In the genomic region with DNA sequence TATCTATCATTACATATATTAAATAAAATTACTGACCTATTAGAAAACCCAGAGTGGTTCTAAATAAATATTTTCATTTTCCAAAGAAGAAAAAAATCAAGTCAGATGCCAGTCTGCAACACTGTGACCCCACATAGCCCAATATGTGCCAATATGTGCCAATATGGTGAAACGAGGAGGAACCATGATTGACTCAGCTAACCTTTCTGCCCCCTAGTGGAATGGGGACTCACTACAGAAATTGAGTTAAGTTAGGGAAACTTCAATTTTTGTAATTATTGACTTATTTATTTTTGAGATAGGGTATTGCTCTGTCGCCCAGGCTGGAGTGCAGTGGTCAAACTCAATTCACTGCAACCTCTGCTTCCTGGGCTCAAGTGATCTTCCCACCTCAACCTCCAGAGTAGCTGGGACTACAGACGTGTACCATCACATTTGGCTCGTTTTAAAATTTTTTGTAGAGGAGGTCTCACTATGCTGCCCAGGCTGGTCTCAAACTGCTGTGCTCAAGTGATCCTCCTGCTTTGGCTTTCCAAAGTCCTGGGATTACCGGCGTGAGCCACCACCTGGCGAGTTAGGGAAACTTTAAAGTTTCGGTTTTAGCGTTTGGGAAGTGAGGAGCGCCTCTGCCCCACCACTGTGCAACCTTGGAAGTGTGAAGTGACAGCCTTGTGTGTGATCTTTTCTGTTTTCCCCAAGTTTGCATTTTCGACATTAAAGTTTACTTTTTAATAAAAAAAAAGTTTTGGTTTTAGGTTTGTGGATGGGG, we compare ENCODE assay signal across 8 cellular contexts.
DNase-seq lines count a peak whose midpoint lies in the region; ATAC-seq and TF ChIP-seq lines count a peak whose summit lies in the region.

No MANE protein-coding gene starts in this region.

- H3K36me3 ChIP-seq in WERI-Rb-1 (no peaks in the 10 kb centered on the region), left lung (no peaks in the 10 kb centered on the region), vagina (no peaks in the 10 kb centered on the region)

- TF ChIP-seq CTCF in HFFc6 (IDR thresholded peaks at IDR 0.05) (peak; percentile 82), WERI-Rb-1 (IDR thresholded peaks at IDR 0.05; ENCODE audit: low read depth, low read length) (peak; percentile 58), left lung (IDR thresholded peaks at IDR 0.05) (peak; percentile 48 to 71), vagina (IDR thresholded peaks at IDR 0.05) (peak in 1 of 3 experiments; percentile 11)

- peak overlapping the region; percentile 45; the same call in 1 of the 2 replicates for H3K4me3 Mint-ChIP-seq in HFFc6

- no peak overlapping the region for H3K27ac ChIP-seq in WERI-Rb-1
- H3K27ac ChIP-seq in left lung = no peak overlapping the region
- H3K27ac ChIP-seq in vagina = no peak overlapping the region

- H3K36me3 Mint-ChIP-seq in HFFc6 (ENCODE audit: low read depth) = no peaks in the 10 kb centered on the region

- peaks cover 12% of the 10 kb centered on the region; the same call in 1 of the 2 replicates for H3K4me1 Mint-ChIP-seq in HFFc6 (ENCODE audit: low read depth)

- H3K27me3 Mint-ChIP-seq in HFFc6 (ENCODE audit: insufficient read depth) = no peaks in the 10 kb centered on the region; the same call in none of the 2 replicates

- intact Hi-C loops in left lung (cut with DNase I) = loop anchor here in 1 of 2 donors (5.0 kb wide), 1 partner anchor 237 kb away; no protein-coding TSS in a partner anchor
- intact Hi-C loops in vagina (cut with DNase I) = loop anchor here (5.0 kb wide), 1 partner anchor 242 kb away; no protein-coding TSS in a partner anchor

- H3K27me3 ChIP-seq in WERI-Rb-1 (ENCODE audit: insufficient read depth, low read depth, severe bottlenecking) = no peaks in the 10 kb centered on the region
- H3K27me3 ChIP-seq in left lung = no peaks in the 10 kb centered on the region
- no peaks in the 10 kb centered on the region for H3K27me3 ChIP-seq in vagina

- TF ChIP-seq POLR2A in vagina (IDR thresholded peaks at IDR 0.05) = no peak

- no peak overlapping the region for H3K27ac Mint-ChIP-seq in HFFc6

- peak; percentile 22 for DNase-seq in NCI-H748 (lab: John Stamatoyannopoulos, UW; ENCODE audit: unreplicated experiment)
- no peak for DNase-seq in NCI-H748 treated with DMSO at 0.1 percent for 48 hours (lab: John Stamatoyannopoulos, UW)
- DNase-seq in HFFc6 = no peak
- no peak for DNase-seq in WERI-Rb-1
- DNase-seq in left lung = no peak
- no peak for DNase-seq in vagina (ENCODE audit: extremely low spot score in 2 of 2)
- no peak for DNase-seq in activated effector memory CD4-positive, alpha-beta T cell treated with anti-CD3 and anti-CD28 coated beads, Interleukin-2, amount 50 U/mL, for 16 hours

- H3K9me3 ChIP-seq in WERI-Rb-1 (ENCODE audit: severe bottlenecking) = no peaks in the 10 kb centered on the region
- no peaks in the 10 kb centered on the region for H3K9me3 ChIP-seq in left lung
- H3K9me3 ChIP-seq in vagina = no peaks in the 10 kb centered on the region

- H3K4me1 ChIP-seq in left lung = no peaks in the 10 kb centered on the region
- H3K4me1 ChIP-seq in vagina = no peaks in the 10 kb centered on the region

- no peak overlapping the region for H3K4me3 ChIP-seq in WERI-Rb-1 (ENCODE audit: low read depth, low read length)
- no peak overlapping the region for H3K4me3 ChIP-seq in left lung
- no peak overlapping the region for H3K4me3 ChIP-seq in vagina

- ATAC-seq in left lung = peak; percentile 37
- ATAC-seq in HG03159 (IDR thresholded peaks at IDR 0.05; ENCODE audit: unreplicated experiment) = no peak

- H3K9me3 Mint-ChIP-seq in HFFc6 = peaks cover 3% of the 10 kb centered on the region; the same call in 1 of the 2 replicates
